Comparison of ENCODE assay signal across 38 cellular contexts in genomic region chr9:97962575-97962974, GRCh38. TPM values are rescaled to one million over a fixed set of nuclear protein-coding genes. Genes with fewer than 3 reads are reported as not detected.
"Had no signal": no experiment of that assay in that cellular context is flagged by ENCODE, and none has a peak within 500 bp of the region (broad histone marks: within the 10 kb centered on the region; RNA-seq: fewer than 3 reads in every experiment).

No MANE protein-coding gene starts in this region.

- H3K9me3 ChIP-seq: adrenal gland, body of pancreas had no signal

- H3K4me1 ChIP-seq: adrenal gland, body of pancreas had no signal

- H3K27me3 ChIP-seq: adrenal gland, body of pancreas had no signal

- H3K4me1 Mint-ChIP-seq: activated B cell treated with CpG ODN at 0.5 μM for 24 hours; central memory CD8-positive, alpha-beta T cell had no signal

- H3K27ac Mint-ChIP-seq: activated B cell treated with CpG ODN at 0.5 μM for 24 hours; activated CD4-positive, alpha-beta memory T cell treated with anti-CD3 and anti-CD28 coated beads for 36 hours; activated CD4-positive, alpha-beta T cell treated with anti-CD3 and anti-CD28 coated beads, Interleukin-2, amount 10 ng/mL, durations not matched to agents 24 days and 14 days; activated CD8-positive, alpha-beta T cell treated with anti-CD3 and anti-CD28 coated beads for 36 hours; activated naive CD4-positive, alpha-beta T cell treated with anti-CD3 and anti-CD28 coated beads for 36 hours; activated naive CD4-positive, alpha-beta T cell treated with anti-CD3 and anti-CD28 coated beads, Interleukin-2, amount 50 U/mL, for 72 hours; activated naive CD8-positive, alpha-beta T cell treated with anti-CD3 and anti-CD28 coated beads for 36 hours; activated T-cell treated with anti-CD3 and anti-CD28 coated beads, Interleukin-2, amount 50 U/mL, for 72 hours; activated T-helper 1 cell treated with anti-CD3 and anti-CD28 coated beads, Interleukin-12 subunit alpha, Interleukin-12 subunit beta, Interleukin-2, Interleukin-4 antibody, amounts not matched to agents 30 ng/mL and 10 ng/mL and 1 ng/mL, durations not matched to agents 14 hours and 24 hours and 36 hours; activated T-helper 17 cell treated with anti-CD3 and anti-CD28 coated beads, Interleukin-2, amount 50 U/mL, for 72 hours; T-helper 1 cell treated with Interleukin-12 subunit alpha and Interleukin-12 subunit beta and Interleukin-4 antibody, amounts not matched to agents 30 μg/mL and 1 μg/mL, for 36 hours; T-helper 2 cell treated with Interferon-gamma antibody and Interleukin-4, amounts not matched to agents 5 μg/mL and 100 μg/mL, for 36 hours had no signal

- DNase-seq: activated B cell treated with CpG ODN at 0.5 μM for 24 hours; activated CD4-positive, alpha-beta memory T cell treated with anti-CD3 and anti-CD28 coated beads for 36 hours; activated CD4-positive, alpha-beta T cell treated with anti-CD3 and anti-CD28 coated beads for 4 hours; activated CD4-positive, alpha-beta T cell treated with anti-CD3 and anti-CD28 coated beads, Interleukin-2, amount 10 ng/mL, durations not matched to agents 24 days and 14 days; activated CD4-positive, alpha-beta T cell treated with anti-CD3 and anti-CD28 coated beads, Interleukin-2, amount 50 U/mL, for 1 hour; activated CD4-positive, alpha-beta T cell treated with anti-CD3 and anti-CD28 coated beads, Interleukin-2, amount 50 U/mL, for 4 hours; activated CD4-positive, CD25-positive, alpha-beta regulatory T cell treated with anti-CD3 and anti-CD28 coated beads, Interleukin-2, amount 50 U/mL, for 72 hours; activated CD8-positive, alpha-beta memory T cell treated with anti-CD3 and anti-CD28 coated beads, Interleukin-2, amount 50 U/mL, for 4 hours; activated CD8-positive, alpha-beta T cell treated with anti-CD3 and anti-CD28 coated beads for 36 hours; activated effector memory CD4-positive, alpha-beta T cell treated with anti-CD3 and anti-CD28 coated beads, Interleukin-2, amount 50 U/mL, for 16 hours; activated gamma-delta T cell treated with Interleukin-2 at 50 U/mL for 16 hours; activated naive CD4-positive, alpha-beta T cell; activated naive CD4-positive, alpha-beta T cell treated with anti-CD3 and anti-CD28 coated beads for 36 hours; activated naive CD4-positive, alpha-beta T cell treated with anti-CD3 and anti-CD28 coated beads, Interleukin-2, amount 50 U/mL, for 16 hours; activated naive CD8-positive, alpha-beta T cell treated with anti-CD3 and anti-CD28 coated beads for 36 hours; activated T-cell treated with anti-CD3 and anti-CD28 coated beads for 4 hours; activated T-cell treated with anti-CD3 and anti-CD28 coated beads, Interleukin-2, amount 50 U/mL, for 1 hour; activated T-cell treated with anti-CD3 and anti-CD28 coated beads, Interleukin-2, amount 50 U/mL, for 4 hours; activated T-cell treated with anti-CD3 and anti-CD28 coated beads, Interleukin-2, amount 50 U/mL, for 72 hours; adrenal gland; amniotic stem cell; aorta; body of pancreas; caudate nucleus; cerebellar nuclear complex; T-helper 2 cell; T-helper 9 cell had no signal

- H3K27me3 Mint-ChIP-seq: activated naive CD8-positive, alpha-beta T cell treated with anti-CD3 and anti-CD28 coated beads for 36 hours; activated T-helper 17 cell treated with anti-CD3 and anti-CD28 coated beads, Interleukin-2, amount 50 U/mL, for 72 hours had no signal

- H3K4me3 ChIP-seq: adrenal gland, body of pancreas, cardiac muscle cell had no signal

- H3K9me3 Mint-ChIP-seq: activated B cell treated with CpG ODN at 0.5 μM for 24 hours; activated CD4-positive, alpha-beta memory T cell treated with anti-CD3 and anti-CD28 coated beads for 36 hours; activated CD4-positive, alpha-beta T cell treated with anti-CD3 and anti-CD28 coated beads, Interleukin-2, amount 10 ng/mL, durations not matched to agents 24 days and 14 days; activated CD8-positive, alpha-beta T cell treated with anti-CD3 and anti-CD28 coated beads for 36 hours; activated naive CD4-positive, alpha-beta T cell treated with anti-CD3 and anti-CD28 coated beads for 36 hours; activated naive CD4-positive, alpha-beta T cell treated with anti-CD3 and anti-CD28 coated beads, Interleukin-2, amount 50 U/mL, for 72 hours; activated naive CD8-positive, alpha-beta T cell treated with anti-CD3 and anti-CD28 coated beads for 36 hours; activated T-cell treated with anti-CD3 and anti-CD28 coated beads, Interleukin-2, amount 50 U/mL, for 4 hours; activated T-cell treated with anti-CD3 and anti-CD28 coated beads, Interleukin-2, amount 50 U/mL, for 72 hours; activated T-helper 1 cell treated with anti-CD3 and anti-CD28 coated beads, Interleukin-12 subunit alpha, Interleukin-12 subunit beta, Interleukin-2, Interleukin-4 antibody, amounts not matched to agents 30 ng/mL and 10 ng/mL and 1 ng/mL, durations not matched to agents 14 hours and 24 hours and 36 hours; activated T-helper 17 cell treated with anti-CD3 and anti-CD28 coated beads, Interleukin-2, amount 50 U/mL, for 72 hours; central memory CD8-positive, alpha-beta T cell; T-helper 1 cell treated with Interleukin-12 subunit alpha and Interleukin-12 subunit beta and Interleukin-4 antibody, amounts not matched to agents 30 μg/mL and 1 μg/mL, for 36 hours; T-helper 2 cell treated with Interferon-gamma antibody and Interleukin-4, amounts not matched to agents 5 μg/mL and 100 μg/mL, for 36 hours had no signal

- H3K4me3 Mint-ChIP-seq: activated B cell treated with CpG ODN at 0.5 μM for 24 hours; activated CD4-positive, alpha-beta memory T cell treated with anti-CD3 and anti-CD28 coated beads for 36 hours; activated CD4-positive, alpha-beta T cell treated with anti-CD3 and anti-CD28 coated beads, Interleukin-2, amount 10 ng/mL, durations not matched to agents 24 days and 14 days; activated CD8-positive, alpha-beta T cell treated with anti-CD3 and anti-CD28 coated beads for 36 hours; activated naive CD4-positive, alpha-beta T cell treated with anti-CD3 and anti-CD28 coated beads for 36 hours; activated naive CD8-positive, alpha-beta T cell treated with anti-CD3 and anti-CD28 coated beads for 36 hours; activated T-cell treated with anti-CD3 and anti-CD28 coated beads, Interleukin-2, amount 50 U/mL, for 4 hours; activated T-cell treated with anti-CD3 and anti-CD28 coated beads, Interleukin-2, amount 50 U/mL, for 72 hours; activated T-helper 1 cell treated with anti-CD3 and anti-CD28 coated beads, Interleukin-12 subunit alpha, Interleukin-12 subunit beta, Interleukin-2, Interleukin-4 antibody, amounts not matched to agents 30 ng/mL and 10 ng/mL and 1 ng/mL, durations not matched to agents 14 hours and 24 hours and 36 hours; activated T-helper 17 cell treated with anti-CD3 and anti-CD28 coated beads, Interleukin-2, amount 50 U/mL, for 72 hours; central memory CD8-positive, alpha-beta T cell; T-helper 1 cell treated with Interleukin-12 subunit alpha and Interleukin-12 subunit beta and Interleukin-4 antibody, amounts not matched to agents 30 μg/mL and 1 μg/mL, for 36 hours; T-helper 2 cell treated with Interferon-gamma antibody and Interleukin-4, amounts not matched to agents 5 μg/mL and 100 μg/mL, for 36 hours had no signal

- H3K36me3 Mint-ChIP-seq: activated CD4-positive, alpha-beta memory T cell treated with anti-CD3 and anti-CD28 coated beads for 36 hours; activated naive CD4-positive, alpha-beta T cell treated with anti-CD3 and anti-CD28 coated beads, Interleukin-2, amount 50 U/mL, for 72 hours; activated naive CD8-positive, alpha-beta T cell treated with anti-CD3 and anti-CD28 coated beads for 36 hours had no signal

- H3K27ac ChIP-seq: adrenal gland, body of pancreas, cardiac muscle cell, VCaP had no signal

- H3K36me3 ChIP-seq: adrenal gland, cardiac muscle cell had no signal

- ATAC-seq: activated CD8-positive, alpha-beta T cell treated with anti-CD3 and anti-CD28 coated beads for 36 hours; activated naive CD4-positive, alpha-beta T cell treated with anti-CD3 and anti-CD28 coated beads, Interleukin-2, amount 50 U/mL, for 72 hours; activated T-cell treated with anti-CD3 and anti-CD28 coated beads, Interleukin-2, amount 50 U/mL, for 4 hours; activated T-cell treated with anti-CD3 and anti-CD28 coated beads, Interleukin-2, amount 50 U/mL, for 72 hours; activated T-helper 17 cell treated with anti-CD3 and anti-CD28 coated beads, Interleukin-2, amount 50 U/mL, for 72 hours; body of pancreas had no signal

RNA-seq across cellular contexts. Expression of gene HEMGN, which starts 24.6 kb away (rescaled TPM):
- total RNA-seq: astrocyte, body of pancreas, bronchial epithelial cell, cardiac muscle cell, chondrocyte had no signal
- polyA plus RNA-seq: adrenal gland, aorta, cardiac muscle cell had no signal
